In genomic region chr1:168178638-168179410, GRCh38 we compare ENCODE assay signal across 8 cellular contexts. TPM values are rescaled to one million over a fixed set of nuclear protein-coding genes. Genes with fewer than 3 reads are reported as not detected.
DNase-seq lines count a peak whose midpoint lies in the region; ATAC-seq and TF ChIP-seq lines count a peak whose summit lies in the region.

TIPRL (plus strand) TSS chr1:168178962; CDS start chr1:168179078, 116 bp downstream.

- intact Hi-C loops in activated T-helper 2 cell treated with anti-CD3 and anti-CD28 coated beads, Interferon-gamma antibody, Interleukin-2, Interleukin-4, amounts not matched to agents 10 μg/mL and 5 μg/mL and 100 μg/mL, durations not matched to agents 14 hours and 24 hours and 36 hours (cut with micrococcal nuclease): loop anchor here (1.0 to 10.0 kb wide), 8 partner anchors 42 to 1896 kb away; partner anchors contain the start of genes GPR161, KIFAP3 and SFT2D2

- peaks cover 3% of the 10 kb centered on the region for H3K36me3 Mint-ChIP-seq in activated T-helper 2 cell treated with anti-CD3 and anti-CD28 coated beads, Interferon-gamma antibody, Interleukin-2, Interleukin-4, amounts not matched to agents 10 μg/mL and 5 μg/mL and 100 μg/mL, durations not matched to agents 14 hours and 24 hours and 36 hours (ENCODE audit: low read depth)
- H3K36me3 Mint-ChIP-seq in natural killer cell treated with Interleukin-12 subunit alpha and Interleukin-12 subunit beta and Interleukin-15 and Interleukin-18, amount 100 ng/mL, for 72 hours: no peaks in the 10 kb centered on the region

- no peak within 1 kb of the TSS for H3K4me3 Mint-ChIP-seq in activated T-helper 2 cell treated with anti-CD3 and anti-CD28 coated beads, Interferon-gamma antibody, Interleukin-2, Interleukin-4, amounts not matched to agents 10 μg/mL and 5 μg/mL and 100 μg/mL, durations not matched to agents 14 hours and 24 hours and 36 hours (ENCODE audit: low read depth)
- H3K4me3 Mint-ChIP-seq in natural killer cell treated with Interleukin-12 subunit alpha and Interleukin-12 subunit beta and Interleukin-15 and Interleukin-18, amount 100 ng/mL, for 72 hours: no peak within 1 kb of the TSS

- H3K27ac Mint-ChIP-seq in activated T-helper 2 cell treated with anti-CD3 and anti-CD28 coated beads, Interferon-gamma antibody, Interleukin-2, Interleukin-4, amounts not matched to agents 10 μg/mL and 5 μg/mL and 100 μg/mL, durations not matched to agents 14 hours and 24 hours and 36 hours: no peak within 1 kb of the TSS
- H3K27ac Mint-ChIP-seq in natural killer cell treated with Interleukin-12 subunit alpha and Interleukin-12 subunit beta and Interleukin-15 and Interleukin-18, amount 100 ng/mL, for 72 hours: no peak within 1 kb of the TSS

- DNase-seq in ELR (ENCODE audit: low read depth) (peak; percentile 100), H4 (ENCODE audit: low spot score) (peak; percentile 98), LNCaP clone FGC (ENCODE audit: low read depth) (peak; percentile 96), RWPE1 (ENCODE audit: low spot score) (peak; percentile 92), fibroblast of pulmonary artery (ENCODE audit: low read depth) (peak; percentile 99)
- DNase-seq in activated T-helper 2 cell treated with anti-CD3 and anti-CD28 coated beads, Interferon-gamma antibody, Interleukin-2, Interleukin-4, amounts not matched to agents 10 μg/mL and 5 μg/mL and 100 μg/mL, durations not matched to agents 14 hours and 24 hours and 36 hours (ENCODE audit: low spot score): peak; percentile 93
- DNase-seq in natural killer cell treated with Interleukin-12 subunit alpha and Interleukin-12 subunit beta and Interleukin-15 and Interleukin-18, amount 100 ng/mL, for 72 hours (ENCODE audit: low spot score): peak; percentile 98
- DNase-seq in stimulated activated naive CD8-positive, alpha-beta T cell treated with anti-CD3 and anti-CD28 coated beads, Interleukin-15, Interleukin-2, amounts not matched to agents 100 U/mL and 50 U/mL, for 24 hours: peak; percentile 96

- peaks cover 5% of the 10 kb centered on the region for H3K27me3 Mint-ChIP-seq in activated T-helper 2 cell treated with anti-CD3 and anti-CD28 coated beads, Interferon-gamma antibody, Interleukin-2, Interleukin-4, amounts not matched to agents 10 μg/mL and 5 μg/mL and 100 μg/mL, durations not matched to agents 14 hours and 24 hours and 36 hours (ENCODE audit: low read depth)
- H3K27me3 Mint-ChIP-seq in natural killer cell treated with Interleukin-12 subunit alpha and Interleukin-12 subunit beta and Interleukin-15 and Interleukin-18, amount 100 ng/mL, for 72 hours: peaks cover 2 to 9% of the 10 kb centered on the region in 2 donors

- POLR2A ChIA-PET in RWPE1 (lab: Yijun Ruan, JAX; ENCODE audit: low non-redundant PET): interaction anchor here (0.7 kb wide), 1 partner anchor 56 kb away, joined by 3 read pairs; no protein-coding TSS in a partner anchor

- H3K4me3 ChIP-seq in LNCaP clone FGC (ENCODE audit: low read depth, low read length): peak within 1 kb of the TSS; percentile 83
- peak within 1 kb of the TSS; percentile 98 for H3K4me3 ChIP-seq in fibroblast of pulmonary artery (replicated peaks; ENCODE audit: low read depth, low read length)

- peak; percentile 93 to 95 for ATAC-seq in natural killer cell treated with Interleukin-12 subunit alpha and Interleukin-12 subunit beta and Interleukin-15 and Interleukin-18, amount 100 ng/mL, for 72 hours
- ATAC-seq in stimulated activated naive CD8-positive, alpha-beta T cell treated with anti-CD3 and anti-CD28 coated beads, Interleukin-15, Interleukin-2, amounts not matched to agents 100 U/mL and 50 U/mL, for 24 hours: peak; percentile 92

- CTCF ChIA-PET in RWPE1 (lab: Yijun Ruan, JAX): interaction anchor here (0.7 kb wide), 1 partner anchor 49 kb away, joined by 3 read pairs; no protein-coding TSS in a partner anchor

- H3K27ac ChIP-seq in RWPE1: peak within 1 kb of the TSS; percentile 95

- H3K4me1 Mint-ChIP-seq in activated T-helper 2 cell treated with anti-CD3 and anti-CD28 coated beads, Interferon-gamma antibody, Interleukin-2, Interleukin-4, amounts not matched to agents 10 μg/mL and 5 μg/mL and 100 μg/mL, durations not matched to agents 14 hours and 24 hours and 36 hours (ENCODE audit: low read depth): peaks cover 8% of the 10 kb centered on the region
- H3K4me1 Mint-ChIP-seq in natural killer cell treated with Interleukin-12 subunit alpha and Interleukin-12 subunit beta and Interleukin-15 and Interleukin-18, amount 100 ng/mL, for 72 hours (ENCODE audit: low read depth in 2 of 2): peaks cover 0 to 2% of the 10 kb centered on the region in 2 donors

- TF ChIP-seq CTCF in LNCaP clone FGC (IDR thresholded peaks at IDR 0.05; ENCODE audit: control insufficient read depth, extremely low read depth, insufficient read depth) (peak; percentile 48), RWPE1 (conservative IDR thresholded peaks at IDR 0.05; ENCODE audit: low read depth) (peak; percentile 22; the same call in 1 of the 2 replicates), fibroblast of pulmonary artery (IDR thresholded peaks at IDR 0.05; ENCODE audit: low read length, missing control alignments) (peak; percentile 44)

- H3K9me3 Mint-ChIP-seq in activated T-helper 2 cell treated with anti-CD3 and anti-CD28 coated beads, Interferon-gamma antibody, Interleukin-2, Interleukin-4, amounts not matched to agents 10 μg/mL and 5 μg/mL and 100 μg/mL, durations not matched to agents 14 hours and 24 hours and 36 hours: no peaks in the 10 kb centered on the region
- H3K9me3 Mint-ChIP-seq in natural killer cell treated with Interleukin-12 subunit alpha and Interleukin-12 subunit beta and Interleukin-15 and Interleukin-18, amount 100 ng/mL, for 72 hours: no peaks in the 10 kb centered on the region

RNA-seq across cellular contexts. Expression of gene TIPRL, which starts in this region (rescaled TPM):
- total RNA-seq in H4 (2014; rRNA removed; shearing (Covaris generic)): 48.2 and 49.1 TPM in 2 replicates
- total RNA-seq in activated T-helper 2 cell treated with anti-CD3 and anti-CD28 coated beads, Interferon-gamma antibody, Interleukin-2, Interleukin-4, amounts not matched to agents 10 μg/mL and 5 μg/mL and 100 μg/mL, durations not matched to agents 14 hours and 24 hours and 36 hours: 59.9 and 63.4 TPM in 2 replicates
- 10 to 100 TPM; 34.6 to 49.6 TPM for total RNA-seq in natural killer cell treated with Interleukin-12 subunit alpha and Interleukin-12 subunit beta and Interleukin-15 and Interleukin-18, amount 100 ng/mL, for 72 hours

Comparison
In these comparisons a context has a peak if more than half of its experiments do, and no peak if none do; other contexts are left out.
1. Peak in every context shown above with its lines: DNase-seq, ATAC-seq, H3K4me3 ChIP-seq and H3K27ac ChIP-seq.